8 cellular contexts compared by ENCODE assay signal in genomic region chr3:152405915-152406802, GRCh38.
A peak's percentile ranks its signal among the peaks of the same experiment; 100 is the strongest.
DNase-seq lines count a peak whose midpoint lies in the region; ATAC-seq and TF ChIP-seq lines count a peak whose summit lies in the region.

No MANE protein-coding gene starts in this region.

- no peaks in the 10 kb centered on the region for H3K9me3 ChIP-seq in esophagus muscularis mucosa

- H3K36me3 ChIP-seq in esophagus muscularis mucosa, result no peaks in the 10 kb centered on the region

- intact Hi-C loops in esophagus muscularis mucosa (cut with DNase I), result loop anchor here (10.0 kb wide), 2 partner anchors 101 to 141 kb away; partner anchors contain the start of gene MBNL1

- peaks cover 50 to 94% (median 84%) of the 10 kb centered on the region in 4 donors for H3K4me1 ChIP-seq in esophagus muscularis mucosa

- H3K27me3 ChIP-seq in esophagus muscularis mucosa, result no peaks in the 10 kb centered on the region

- WGBS in esophagus muscularis mucosa, result 81% methylated on average over 3 of the region's 3 CpGs

- no peak for TF ChIP-seq POLR2A in esophagus muscularis mucosa (IDR thresholded peaks at IDR 0.05; ENCODE audit: low read depth)

- no peak for TF ChIP-seq CTCF in esophagus muscularis mucosa (IDR thresholded peaks at IDR 0.05)

- peak overlapping the region in 3 of 4 donors; percentile 2 to 36 (median 25) for H3K4me3 ChIP-seq in esophagus muscularis mucosa

- DNase-seq in GM04504 (ENCODE audit: low read depth), result peak; percentile 92
- peak; percentile 73 to 90 for DNase-seq in NOMO-1 (lab: John Stamatoyannopoulos, UW; ENCODE audit: unreplicated experiment in 2 of 2)
- no peak for DNase-seq in esophagus muscularis mucosa (ENCODE audit: extremely low spot score)
- DNase-seq in renal cortical epithelial cell (ENCODE audit: low read depth), result peak; percentile 82
- DNase-seq in effector CD4-positive, alpha-beta T cell, result no peak
- no peak for DNase-seq in HuH-7.5 (ENCODE audit: low spot score)
- DNase-seq in middle frontal gyrus (ENCODE audit: extremely low spot score, low spot score), result no peak

- no peak for TF ChIP-seq EP300 in esophagus muscularis mucosa (IDR thresholded peaks at IDR 0.05)

- no peak for ATAC-seq in HG03442 (IDR thresholded peaks at IDR 0.05; ENCODE audit: unreplicated experiment)

- H3K27ac ChIP-seq in esophagus muscularis mucosa (replicated peaks in 1 of 4), result peak overlapping the region; percentile 73 to 82 (median 78)

Comparison
In these comparisons a context has a peak if more than half of its experiments do, and no peak if none do; other contexts are left out.
1. DNase-seq: peak in GM04504 (single experiment), NOMO-1 (2 of 2) and renal cortical epithelial cell (single experiment); none in esophagus muscularis mucosa (single experiment), effector CD4-positive, alpha-beta T cell (single experiment), HuH-7.5 (single experiment) and middle frontal gyrus (single experiment).